ENCODE assay signal across 11 cellular contexts in the genomic region with DNA sequence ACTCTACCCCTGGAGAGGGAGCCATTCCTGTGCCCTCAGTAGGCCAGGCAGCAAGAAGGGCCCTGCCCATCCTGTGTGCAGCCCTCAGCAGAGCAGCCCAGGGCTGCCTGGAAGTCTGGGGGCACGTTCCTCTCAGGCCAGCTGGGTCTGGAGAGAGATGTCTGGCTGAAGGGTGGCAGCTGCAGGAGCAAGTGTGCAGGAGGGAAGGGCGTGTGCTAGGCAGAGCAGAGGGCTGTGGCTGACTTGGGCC.
DNase-seq lines count a peak whose midpoint lies in the region; ATAC-seq and TF ChIP-seq lines count a peak whose summit lies in the region.
"Had no signal": no experiment of that assay in that cellular context is flagged by ENCODE, and none has a peak within 500 bp of the region (broad histone marks: within the 10 kb centered on the region; RNA-seq: fewer than 3 reads in every experiment).

No MANE protein-coding gene starts in this region.

- peaks cover 11% of the 10 kb centered on the region for H3K27me3 ChIP-seq in osteoblast (ENCODE audit: insufficient read depth, low read length)
- H3K27me3 ChIP-seq: adrenal gland had no signal

- H3K4me3 ChIP-seq in NB4 (ENCODE audit: low read depth, low read length), result no peak overlapping the region
- H3K4me3 ChIP-seq in osteoblast (ENCODE audit: insufficient read depth, low read length), result no peak overlapping the region
- H3K4me3 ChIP-seq: adrenal gland had no signal

- H3K4me1 ChIP-seq in osteoblast (ENCODE audit: insufficient read depth, low read length), result no peaks in the 10 kb centered on the region

- no peaks in the 10 kb centered on the region for H3K36me3 ChIP-seq in osteoblast (ENCODE audit: insufficient read depth, low read length)
- H3K36me3 ChIP-seq: adrenal gland had no signal

- peak overlapping the region; percentile 46 for H3K27ac Mint-ChIP-seq in activated CD4-positive, alpha-beta T cell treated with anti-CD3 and anti-CD28 coated beads, Interleukin-2, amount 10 ng/mL, durations not matched to agents 7 days and 5 days
- H3K27ac Mint-ChIP-seq in activated CD4-positive, alpha-beta T cell treated with anti-CD3 and anti-CD28 coated beads, Interleukin-2, amount 10 ng/mL, durations not matched to agents 24 days and 14 days, result no peak overlapping the region
- H3K27ac Mint-ChIP-seq in activated T-helper 1 cell treated with anti-CD3 and anti-CD28 coated beads, Interleukin-12 subunit alpha, Interleukin-12 subunit beta, Interleukin-2, Interleukin-4 antibody, amounts not matched to agents 30 ng/mL and 10 ng/mL and 1 ng/mL, durations not matched to agents 14 hours and 24 hours and 36 hours, result peak overlapping the region; percentile 44
- H3K27ac Mint-ChIP-seq: dendritic cell treated with granulocyte-macrophage colony-stimulating factor and Interleukin-4, amounts not matched to agents 40 ng/mL and 50 ng/mL, for 4 days had no signal

- no peaks in the 10 kb centered on the region for H3K9me3 ChIP-seq in osteoblast (ENCODE audit: low read depth, low read length)
- H3K9me3 ChIP-seq: adrenal gland had no signal

- intact Hi-C loops in activated CD4-positive, alpha-beta T cell treated with anti-CD3 and anti-CD28 coated beads, Interleukin-2, amount 10 ng/mL, durations not matched to agents 24 days and 14 days (cut with micrococcal nuclease), result no loop called here
- intact Hi-C loops in activated T-helper 1 cell treated with anti-CD3 and anti-CD28 coated beads, Interleukin-12 subunit alpha, Interleukin-12 subunit beta, Interleukin-2, Interleukin-4 antibody, amounts not matched to agents 30 ng/mL and 10 ng/mL and 1 ng/mL, durations not matched to agents 14 hours and 24 hours and 36 hours (cut with micrococcal nuclease), result no loop called here

- H3K36me3 Mint-ChIP-seq in activated CD4-positive, alpha-beta T cell treated with anti-CD3 and anti-CD28 coated beads, Interleukin-2, amount 10 ng/mL, durations not matched to agents 7 days and 5 days (ENCODE audit: low read depth), result peaks cover 44% of the 10 kb centered on the region
- H3K36me3 Mint-ChIP-seq in activated CD4-positive, alpha-beta T cell treated with anti-CD3 and anti-CD28 coated beads, Interleukin-2, amount 10 ng/mL, durations not matched to agents 24 days and 14 days (ENCODE audit: low read depth), result peaks cover 26% of the 10 kb centered on the region
- H3K36me3 Mint-ChIP-seq in activated T-helper 1 cell treated with anti-CD3 and anti-CD28 coated beads, Interleukin-12 subunit alpha, Interleukin-12 subunit beta, Interleukin-2, Interleukin-4 antibody, amounts not matched to agents 30 ng/mL and 10 ng/mL and 1 ng/mL, durations not matched to agents 14 hours and 24 hours and 36 hours (ENCODE audit: low read depth), result peaks cover 12% of the 10 kb centered on the region

- TF ChIP-seq CTCF in NB4 (IDR thresholded peaks at IDR 0.05; ENCODE audit: low read depth, low read length), result no peak
- TF ChIP-seq CTCF in osteoblast (IDR thresholded peaks at IDR 0.05; ENCODE audit: extremely low read depth, low read depth, low read length), result no peak

- no peaks in the 10 kb centered on the region for H3K27me3 Mint-ChIP-seq in activated CD4-positive, alpha-beta T cell treated with anti-CD3 and anti-CD28 coated beads, Interleukin-2, amount 10 ng/mL, durations not matched to agents 7 days and 5 days
- no peaks in the 10 kb centered on the region for H3K27me3 Mint-ChIP-seq in activated CD4-positive, alpha-beta T cell treated with anti-CD3 and anti-CD28 coated beads, Interleukin-2, amount 10 ng/mL, durations not matched to agents 24 days and 14 days
- no peaks in the 10 kb centered on the region for H3K27me3 Mint-ChIP-seq in activated T-helper 1 cell treated with anti-CD3 and anti-CD28 coated beads, Interleukin-12 subunit alpha, Interleukin-12 subunit beta, Interleukin-2, Interleukin-4 antibody, amounts not matched to agents 30 ng/mL and 10 ng/mL and 1 ng/mL, durations not matched to agents 14 hours and 24 hours and 36 hours (ENCODE audit: insufficient read depth)

- POLR2A ChIA-PET in activated CD4-positive, alpha-beta T cell treated with anti-CD3 and anti-CD28 coated beads, Interleukin-2, amount 10 ng/mL, durations not matched to agents 7 days and 5 days (lab: Charles Lee), result interaction anchor here (0.6 to 1.1 kb wide), 2 partner anchors 17 to 154 kb away, joined by 3 to 6 read pairs; no protein-coding TSS in a partner anchor

- no peaks in the 10 kb centered on the region for H3K9me3 Mint-ChIP-seq in activated CD4-positive, alpha-beta T cell treated with anti-CD3 and anti-CD28 coated beads, Interleukin-2, amount 10 ng/mL, durations not matched to agents 7 days and 5 days
- H3K9me3 Mint-ChIP-seq in activated CD4-positive, alpha-beta T cell treated with anti-CD3 and anti-CD28 coated beads, Interleukin-2, amount 10 ng/mL, durations not matched to agents 24 days and 14 days, result no peaks in the 10 kb centered on the region
- no peaks in the 10 kb centered on the region for H3K9me3 Mint-ChIP-seq in activated T-helper 1 cell treated with anti-CD3 and anti-CD28 coated beads, Interleukin-12 subunit alpha, Interleukin-12 subunit beta, Interleukin-2, Interleukin-4 antibody, amounts not matched to agents 30 ng/mL and 10 ng/mL and 1 ng/mL, durations not matched to agents 14 hours and 24 hours and 36 hours
- H3K9me3 Mint-ChIP-seq: dendritic cell treated with granulocyte-macrophage colony-stimulating factor and Interleukin-4, amounts not matched to agents 40 ng/mL and 50 ng/mL, for 4 days had no signal

- no peak for ATAC-seq in HG02642 (IDR thresholded peaks at IDR 0.05; ENCODE audit: poor library complexity, unreplicated experiment)

- no peak overlapping the region for H2AFZ ChIP-seq in osteoblast (ENCODE audit: low read length)

- no peaks in the 10 kb centered on the region for H3K79me2 ChIP-seq in osteoblast (ENCODE audit: insufficient read depth, low read length)

- DNase-seq in activated CD4-positive, alpha-beta T cell treated with anti-CD3 and anti-CD28 coated beads, Interleukin-2, amount 10 ng/mL, durations not matched to agents 7 days and 5 days, result no peak
- no peak for DNase-seq in activated CD4-positive, alpha-beta T cell treated with anti-CD3 and anti-CD28 coated beads, Interleukin-2, amount 10 ng/mL, durations not matched to agents 24 days and 14 days
- DNase-seq in NB4 (ENCODE audit: low read depth) (peak; percentile 75), osteoblast (ENCODE audit: insufficient read length, low spot score, missing footprints) (peak; percentile 54), NCI-H226 (no peak), amygdala (lab: John Stamatoyannopoulos, UW) (no peak)
- no peak for DNase-seq in activated T-helper 1 cell treated with anti-CD3 and anti-CD28 coated beads, Interleukin-12 subunit alpha, Interleukin-12 subunit beta, Interleukin-2, Interleukin-4 antibody, amounts not matched to agents 30 ng/mL and 10 ng/mL and 1 ng/mL, durations not matched to agents 14 hours and 24 hours and 36 hours (ENCODE audit: low spot score)
- DNase-seq: adrenal gland; stimulated activated CD4-positive, alpha-beta T cell treated with anti-CD3 and anti-CD28 coated beads, Interleukin-1b, Interleukin-23, amount 100 ng/mL, for 48 hours had no signal

- no peaks in the 10 kb centered on the region for H4K20me1 ChIP-seq in osteoblast (ENCODE audit: insufficient read depth, low read length)

- H3K4me1 Mint-ChIP-seq in activated CD4-positive, alpha-beta T cell treated with anti-CD3 and anti-CD28 coated beads, Interleukin-2, amount 10 ng/mL, durations not matched to agents 7 days and 5 days, result peaks cover 60% of the 10 kb centered on the region
- H3K4me1 Mint-ChIP-seq in activated CD4-positive, alpha-beta T cell treated with anti-CD3 and anti-CD28 coated beads, Interleukin-2, amount 10 ng/mL, durations not matched to agents 24 days and 14 days, result peaks cover 51% of the 10 kb centered on the region
- H3K4me1 Mint-ChIP-seq in activated T-helper 1 cell treated with anti-CD3 and anti-CD28 coated beads, Interleukin-12 subunit alpha, Interleukin-12 subunit beta, Interleukin-2, Interleukin-4 antibody, amounts not matched to agents 30 ng/mL and 10 ng/mL and 1 ng/mL, durations not matched to agents 14 hours and 24 hours and 36 hours (ENCODE audit: low read depth), result peaks cover 48% of the 10 kb centered on the region

- TF ChIP-seq POLR2A in NB4 (IDR thresholded peaks at IDR 0.05; ENCODE audit: extremely low read depth, insufficient read length), result no peak

- H3K4me2 ChIP-seq in osteoblast (ENCODE audit: insufficient read depth, low read length), result no peak overlapping the region

- CTCF ChIA-PET in activated CD4-positive, alpha-beta T cell treated with anti-CD3 and anti-CD28 coated beads, Interleukin-2, amount 10 ng/mL, durations not matched to agents 7 days and 5 days (lab: Charles Lee), result interaction anchor here (0.8 to 5.6 kb wide), 12 partner anchors 10 to 256 kb away, joined by 3 to 60 read pairs (median 4); no protein-coding TSS in a partner anchor

- H3K27ac ChIP-seq in osteoblast (ENCODE audit: low read depth, low read length), result no peak overlapping the region
- H3K27ac ChIP-seq: adrenal gland had no signal

- H3K4me3 Mint-ChIP-seq in activated CD4-positive, alpha-beta T cell treated with anti-CD3 and anti-CD28 coated beads, Interleukin-2, amount 10 ng/mL, durations not matched to agents 7 days and 5 days, result no peak overlapping the region
- H3K4me3 Mint-ChIP-seq in activated CD4-positive, alpha-beta T cell treated with anti-CD3 and anti-CD28 coated beads, Interleukin-2, amount 10 ng/mL, durations not matched to agents 24 days and 14 days, result no peak overlapping the region
- no peak overlapping the region for H3K4me3 Mint-ChIP-seq in activated T-helper 1 cell treated with anti-CD3 and anti-CD28 coated beads, Interleukin-12 subunit alpha, Interleukin-12 subunit beta, Interleukin-2, Interleukin-4 antibody, amounts not matched to agents 30 ng/mL and 10 ng/mL and 1 ng/mL, durations not matched to agents 14 hours and 24 hours and 36 hours
- H3K4me3 Mint-ChIP-seq: dendritic cell treated with granulocyte-macrophage colony-stimulating factor and Interleukin-4, amounts not matched to agents 40 ng/mL and 50 ng/mL, for 4 days had no signal

Comparison
In these comparisons a context has a peak if more than half of its experiments do, and no peak if none do; other contexts are left out.
1. DNase-seq: peak in NB4 (single experiment) and osteoblast (single experiment); none in activated CD4-positive, alpha-beta T cell treated with anti-CD3 and anti-CD28 coated beads, Interleukin-2, amount 10 ng/mL, durations not matched to agents 7 days and 5 days (single experiment), activated CD4-positive, alpha-beta T cell treated with anti-CD3 and anti-CD28 coated beads, Interleukin-2, amount 10 ng/mL, durations not matched to agents 24 days and 14 days (single experiment), activated T-helper 1 cell treated with anti-CD3 and anti-CD28 coated beads, Interleukin-12 subunit alpha, Interleukin-12 subunit beta, Interleukin-2, Interleukin-4 antibody, amounts not matched to agents 30 ng/mL and 10 ng/mL and 1 ng/mL, durations not matched to agents 14 hours and 24 hours and 36 hours (single experiment), NCI-H226 (single experiment) and amygdala (0 of 56).